7 cellular contexts compared by ENCODE assay signal in the genomic region with DNA sequence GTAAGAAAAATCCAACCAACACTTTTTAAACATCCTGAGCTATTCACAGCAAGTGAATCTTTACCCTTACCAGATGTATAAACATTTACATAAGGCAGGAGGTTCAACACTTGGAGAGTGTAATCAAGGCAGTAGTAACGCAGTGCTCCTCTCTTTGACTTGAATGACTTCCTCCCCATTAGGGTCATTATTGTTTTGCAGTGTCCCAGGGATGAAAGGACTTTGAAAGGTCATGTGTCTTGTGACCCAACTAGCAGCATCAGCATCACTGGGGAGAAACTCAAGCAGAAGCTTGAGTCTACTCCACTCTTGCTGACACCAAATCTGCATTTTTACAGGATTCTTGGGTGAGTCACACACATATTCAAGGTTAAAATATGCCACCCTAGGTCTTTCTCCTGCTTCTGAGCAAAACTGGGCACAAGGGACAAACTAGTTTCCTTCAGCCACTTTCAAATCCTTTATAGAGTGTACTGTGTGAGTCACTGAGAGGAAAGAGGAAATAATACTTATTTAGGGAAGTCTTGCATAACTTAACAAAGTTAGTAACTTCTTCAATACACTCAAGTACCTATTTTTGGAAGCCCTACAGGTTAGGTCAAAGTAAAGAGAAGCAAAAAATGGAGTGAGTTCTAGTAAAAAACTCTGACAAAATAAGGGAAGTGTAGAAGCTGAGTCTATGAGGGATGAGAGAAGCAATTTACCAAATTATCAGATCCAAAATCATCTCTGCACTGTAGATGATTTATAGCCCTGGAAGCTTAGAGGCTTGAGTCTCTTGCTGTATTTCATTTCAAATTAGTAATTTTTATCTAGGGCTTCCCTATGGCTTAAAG. TPM values are rescaled to one million over a fixed set of nuclear protein-coding genes. Genes with fewer than 3 reads are reported as not detected.
DNase-seq lines count a peak whose midpoint lies in the region; ATAC-seq, FAIRE-seq and TF ChIP-seq lines count a peak whose summit lies in the region.

No MANE protein-coding gene starts in this region.

- no peaks in the 10 kb centered on the region for H3K79me2 ChIP-seq in MM.1S (ENCODE audit: low read length)

- H2AFZ ChIP-seq in MM.1S (ENCODE audit: low read length): no peak overlapping the region; the same call in 1 of the 2 replicates

- DNase-seq in MM.1S: peak; percentile 83
- DNase-seq in bronchial epithelial cell (ENCODE audit: low read depth): peak; percentile 71
- peak; percentile 45 for DNase-seq in myocyte (ENCODE audit: low read depth)
- no peak for DNase-seq in stimulated activated CD4-positive, alpha-beta T cell treated with anti-CD3 and anti-CD28 coated beads, Interleukin-4, amount 100 ng/mL, for 1 hour
- DNase-seq in cortex of kidney (lab: John Stamatoyannopoulos, UW): no peak

- H3K4me3 ChIP-seq in HEK293 (ENCODE audit: low read depth, low read length): no peak overlapping the region
- H3K4me3 ChIP-seq in MM.1S (ENCODE audit: low read length): peak overlapping the region; percentile 25; the same call in 1 of the 2 replicates
- no peak overlapping the region for H3K4me3 ChIP-seq in bronchial epithelial cell (ENCODE audit: low read depth, low read length)

- H3K4me2 ChIP-seq in MM.1S (ENCODE audit: low read depth, low read length): peak overlapping the region; percentile 71

- peak; percentile 23 for FAIRE-seq in bronchial epithelial cell (lab: Jason Lieb, UNC)

- POLR2A ChIA-PET in HEK293 (lab: Yijun Ruan, JAX): interaction anchor here (0.8 to 1.7 kb wide), 2 partner anchors 15 to 24 kb away, joined by 3 to 7 read pairs; no protein-coding TSS in a partner anchor

- H3K27me3 ChIP-seq in MM.1S (replicated peaks; ENCODE audit: insufficient read depth, low read length) (no peaks in the 10 kb centered on the region), bronchial epithelial cell (ENCODE audit: control insufficient read depth, insufficient read depth, low read length) (peaks cover 2% of the 10 kb centered on the region)

- H3K9me2 ChIP-seq in MM.1S (replicated peaks; ENCODE audit: insufficient read depth, low read length): no peaks in the 10 kb centered on the region

- no peak for TF ChIP-seq CTCF in HEK293 (tag by site-specific recombination; IDR thresholded peaks at IDR 0.05)
- no peak for TF ChIP-seq CTCF in MM.1S (IDR thresholded peaks at IDR 0.05; ENCODE audit: low read length)
- TF ChIP-seq CTCF in bronchial epithelial cell (IDR thresholded peaks at IDR 0.05; ENCODE audit: insufficient read depth, low read length, severe bottlenecking): no peak

- H3K9ac ChIP-seq in MM.1S (ENCODE audit: low read length): peak overlapping the region; percentile 63

- H3K4me1 ChIP-seq in HEK293 (ENCODE audit: control insufficient read depth, insufficient read depth, low read length) (peaks cover 13% of the 10 kb centered on the region), MM.1S (ENCODE audit: low read length) (peaks cover 44% of the 10 kb centered on the region)

- peak; percentile 94 for ATAC-seq in GM18511 (IDR thresholded peaks at IDR 0.05; ENCODE audit: unreplicated experiment)

- CTCF ChIA-PET in HEK293 (lab: Yijun Ruan, JAX): interaction anchor here (0.6 to 1.0 kb wide), 5 partner anchors 18 to 265 kb away, joined by 3 to 4 read pairs (median 3); no protein-coding TSS in a partner anchor

- H3K36me3 ChIP-seq in HEK293 (ENCODE audit: control insufficient read depth in 2 of 2, insufficient read depth in 1 of 2, low read length in 2 of 2) (no peaks in the 10 kb centered on the region), MM.1S (replicated peaks; ENCODE audit: insufficient read depth, low read length) (no peaks in the 10 kb centered on the region), bronchial epithelial cell (ENCODE audit: control insufficient read depth, insufficient read depth, low read length) (no peaks in the 10 kb centered on the region)

- no peaks in the 10 kb centered on the region for H4K20me1 ChIP-seq in MM.1S (ENCODE audit: insufficient read depth, low read length)

- peaks cover 40% of the 10 kb centered on the region for H3F3A ChIP-seq in MM.1S (ENCODE audit: insufficient read depth, low read length)

- H3K9me3 ChIP-seq in HEK293 (ENCODE audit: control insufficient read depth, insufficient read depth, low read depth, low read length): no peaks in the 10 kb centered on the region
- H3K9me3 ChIP-seq in MM.1S (replicated peaks; ENCODE audit: insufficient read depth, low read length): no peaks in the 10 kb centered on the region

- H3K27ac ChIP-seq in HEK293 (ENCODE audit: extremely low read depth, low read depth, low read length) (no peak overlapping the region; the same call in 1 of the 2 replicates), MM.1S (ENCODE audit: low read length) (peak overlapping the region; percentile 95)

TF ChIP-seq in HEK293, 187 proteins besides CTCF, POLR2A, EP300 and RAD21:
- TF ChIP-seq ZBTB48 (tag by site-specific recombination; IDR thresholded peaks at IDR 0.05): no peak
- TF ChIP-seq MYNN (tag by site-specific recombination; IDR thresholded peaks at IDR 0.05; ENCODE audit: borderline replicate concordance): no peak
- TF ChIP-seq, protein P1, sequence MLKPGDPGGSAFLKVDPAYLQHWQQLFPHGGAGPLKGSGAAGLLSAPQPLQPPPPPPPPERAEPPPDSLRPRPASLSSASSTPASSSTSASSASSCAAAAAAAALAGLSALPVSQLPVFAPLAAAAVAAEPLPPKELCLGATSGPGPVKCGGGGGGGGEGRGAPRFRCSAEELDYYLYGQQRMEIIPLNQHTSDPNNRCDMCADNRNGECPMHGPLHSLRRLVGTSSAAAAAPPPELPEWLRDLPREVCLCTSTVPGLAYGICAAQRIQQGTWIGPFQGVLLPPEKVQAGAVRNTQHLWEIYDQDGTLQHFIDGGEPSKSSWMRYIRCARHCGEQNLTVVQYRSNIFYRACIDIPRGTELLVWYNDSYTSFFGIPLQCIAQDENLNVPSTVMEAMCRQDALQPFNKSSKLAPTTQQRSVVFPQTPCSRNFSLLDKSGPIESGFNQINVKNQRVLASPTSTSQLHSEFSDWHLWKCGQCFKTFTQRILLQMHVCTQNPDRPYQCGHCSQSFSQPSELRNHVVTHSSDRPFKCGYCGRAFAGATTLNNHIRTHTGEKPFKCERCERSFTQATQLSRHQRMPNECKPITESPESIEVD (tag by site-specific recombination; IDR thresholded peaks at IDR 0.05): peak; percentile 63
- no peak for TF ChIP-seq ZFHX2 (tag by site-specific recombination; conservative IDR thresholded peaks at IDR 0.05)
- TF ChIP-seq SP2 (tag by site-specific recombination; IDR thresholded peaks at IDR 0.05): no peak
- TF ChIP-seq, protein P2, sequence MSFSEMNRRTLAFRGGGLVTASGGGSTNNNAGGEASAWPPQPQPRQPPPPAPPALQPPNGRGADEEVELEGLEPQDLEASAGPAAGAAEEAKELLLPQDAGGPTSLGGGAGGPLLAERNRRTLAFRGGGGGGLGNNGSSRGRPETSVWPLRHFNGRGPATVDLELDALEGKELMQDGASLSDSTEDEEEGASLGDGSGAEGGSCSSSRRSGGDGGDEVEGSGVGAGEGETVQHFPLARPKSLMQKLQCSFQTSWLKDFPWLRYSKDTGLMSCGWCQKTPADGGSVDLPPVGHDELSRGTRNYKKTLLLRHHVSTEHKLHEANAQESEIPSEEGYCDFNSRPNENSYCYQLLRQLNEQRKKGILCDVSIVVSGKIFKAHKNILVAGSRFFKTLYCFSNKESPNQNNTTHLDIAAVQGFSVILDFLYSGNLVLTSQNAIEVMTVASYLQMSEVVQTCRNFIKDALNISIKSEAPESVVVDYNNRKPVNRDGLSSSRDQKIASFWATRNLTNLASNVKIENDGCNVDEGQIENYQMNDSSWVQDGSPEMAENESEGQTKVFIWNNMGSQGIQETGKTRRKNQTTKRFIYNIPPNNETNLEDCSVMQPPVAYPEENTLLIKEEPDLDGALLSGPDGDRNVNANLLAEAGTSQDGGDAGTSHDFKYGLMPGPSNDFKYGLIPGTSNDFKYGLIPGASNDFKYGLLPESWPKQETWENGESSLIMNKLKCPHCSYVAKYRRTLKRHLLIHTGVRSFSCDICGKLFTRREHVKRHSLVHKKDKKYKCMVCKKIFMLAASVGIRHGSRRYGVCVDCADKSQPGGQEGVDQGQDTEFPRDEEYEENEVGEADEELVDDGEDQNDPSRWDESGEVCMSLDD (tag by site-specific recombination; IDR thresholded peaks at IDR 0.05): no peak
- TF ChIP-seq, protein P3, sequence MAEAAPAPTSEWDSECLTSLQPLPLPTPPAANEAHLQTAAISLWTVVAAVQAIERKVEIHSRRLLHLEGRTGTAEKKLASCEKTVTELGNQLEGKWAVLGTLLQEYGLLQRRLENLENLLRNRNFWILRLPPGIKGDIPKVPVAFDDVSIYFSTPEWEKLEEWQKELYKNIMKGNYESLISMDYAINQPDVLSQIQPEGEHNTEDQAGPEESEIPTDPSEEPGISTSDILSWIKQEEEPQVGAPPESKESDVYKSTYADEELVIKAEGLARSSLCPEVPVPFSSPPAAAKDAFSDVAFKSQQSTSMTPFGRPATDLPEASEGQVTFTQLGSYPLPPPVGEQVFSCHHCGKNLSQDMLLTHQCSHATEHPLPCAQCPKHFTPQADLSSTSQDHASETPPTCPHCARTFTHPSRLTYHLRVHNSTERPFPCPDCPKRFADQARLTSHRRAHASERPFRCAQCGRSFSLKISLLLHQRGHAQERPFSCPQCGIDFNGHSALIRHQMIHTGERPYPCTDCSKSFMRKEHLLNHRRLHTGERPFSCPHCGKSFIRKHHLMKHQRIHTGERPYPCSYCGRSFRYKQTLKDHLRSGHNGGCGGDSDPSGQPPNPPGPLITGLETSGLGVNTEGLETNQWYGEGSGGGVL (tag by site-specific recombination; IDR thresholded peaks at IDR 0.05): no peak
TF ChIP-seq in HEK293: peak in this region for 1.

RNA-seq across cellular contexts. Expression of a gene that starts 51.0 kb away (rescaled TPM):
- 26.3 and 31.9 TPM in 2 replicates for total RNA-seq in bronchial epithelial cell
- total RNA-seq in myocyte: 22.5 and 24.8 TPM in 2 replicates
- polyA plus RNA-seq in myocyte (2012): 15.3 TPM

Comparison
In these comparisons a context has a peak if more than half of its experiments do, and no peak if none do; other contexts are left out.
1. DNase-seq: peak in MM.1S (single experiment), bronchial epithelial cell (single experiment) and myocyte (single experiment); none in stimulated activated CD4-positive, alpha-beta T cell treated with anti-CD3 and anti-CD28 coated beads, Interleukin-4, amount 100 ng/mL, for 1 hour (single experiment) and cortex of kidney (single experiment).